ENCODE assay signal across 22 cellular contexts in the genomic region with DNA sequence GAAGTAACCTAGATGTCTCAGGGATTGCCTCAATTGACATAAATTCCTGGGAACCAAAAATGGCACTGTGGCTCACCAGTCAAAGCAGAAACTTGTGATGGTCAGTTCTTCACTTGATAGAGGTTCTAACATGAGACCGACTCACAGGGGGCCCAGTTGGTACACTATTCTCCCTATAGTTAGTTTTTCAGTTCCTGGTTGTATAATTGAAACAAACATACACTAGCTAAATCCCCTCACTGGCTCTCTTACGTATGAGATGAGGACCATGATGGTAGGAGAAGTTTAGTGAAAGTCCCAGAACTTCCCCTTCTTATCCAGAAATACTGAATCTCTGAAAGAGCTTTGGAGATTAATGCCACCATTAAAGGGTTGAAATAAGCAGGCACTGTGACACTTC. TPM values are rescaled to one million over a fixed set of nuclear protein-coding genes. Genes with fewer than 3 reads are reported as not detected.
DNase-seq lines count a peak whose midpoint lies in the region; ATAC-seq and TF ChIP-seq lines count a peak whose summit lies in the region.
"Had no signal": no experiment of that assay in that cellular context is flagged by ENCODE, and none has a peak within 500 bp of the region (broad histone marks: within the 10 kb centered on the region; RNA-seq: fewer than 3 reads in every experiment).

No MANE protein-coding gene starts in this region.

- TF ChIP-seq CTCF in activated CD8-positive, alpha-beta T cell treated with anti-CD3 and anti-CD28 coated beads for 36 hours (IDR thresholded peaks at IDR 0.05) = no peak
- TF ChIP-seq CTCF in WERI-Rb-1 (IDR thresholded peaks at IDR 0.05; ENCODE audit: low read depth, low read length) = no peak

- CTCF ChIA-PET in activated CD8-positive, alpha-beta T cell treated with anti-CD3 and anti-CD28 coated beads, Interleukin-2, amount 10 ng/mL, durations not matched to agents 7 days and 5 days (lab: Charles Lee) = interaction anchor here (1.0 kb wide), 1 partner anchor 10 kb away, joined by 4 read pairs; no protein-coding TSS in a partner anchor
- CTCF ChIA-PET in activated CD8-positive, alpha-beta T cell treated with anti-CD3 and anti-CD28 coated beads for 36 hours (lab: Charles Lee) = interaction anchor here (0.9 to 1.3 kb wide), 3 partner anchors 11 to 13 kb away, joined by 3 to 4 read pairs (median 4); no protein-coding TSS in a partner anchor
- CTCF ChIA-PET in naive thymus-derived CD4-positive, alpha-beta T cell (lab: Charles Lee) = no interaction called here

- peaks cover 25 to 34% of the 10 kb centered on the region in 2 donors for H3K4me1 ChIP-seq in naive thymus-derived CD4-positive, alpha-beta T cell (ENCODE audit: control insufficient read depth in 2 of 2, insufficient read depth in 2 of 2, low read length in 2 of 2)
- H3K4me1 ChIP-seq: Caco-2 had no signal

- H3K27ac ChIP-seq in angular gyrus (ENCODE audit: low read depth, low read length) = peak overlapping the region; percentile 32
- no peak overlapping the region for H3K27ac ChIP-seq in naive thymus-derived CD4-positive, alpha-beta T cell (ENCODE audit: low read depth, low read length)
- H3K27ac ChIP-seq in WERI-Rb-1 = no peak overlapping the region
- H3K27ac ChIP-seq: 22Rv1 had no signal

- no peaks in the 10 kb centered on the region for H3K36me3 ChIP-seq in naive thymus-derived CD4-positive, alpha-beta T cell (ENCODE audit: control insufficient read depth in 2 of 3, insufficient read depth in 3 of 3, low read length in 3 of 3)
- no peaks in the 10 kb centered on the region for H3K36me3 ChIP-seq in WERI-Rb-1

- no peak overlapping the region for H3K4me3 ChIP-seq in naive thymus-derived CD4-positive, alpha-beta T cell (ENCODE audit: low read length)
- H3K4me3 ChIP-seq in WERI-Rb-1 (ENCODE audit: low read depth, low read length) = no peak overlapping the region

- H3K4me3 Mint-ChIP-seq in activated CD8-positive, alpha-beta T cell treated with anti-CD3 and anti-CD28 coated beads, Interleukin-2, amount 10 ng/mL, durations not matched to agents 7 days and 5 days = no peak overlapping the region
- no peak overlapping the region for H3K4me3 Mint-ChIP-seq in activated CD8-positive, alpha-beta T cell treated with anti-CD3 and anti-CD28 coated beads for 36 hours
- peak overlapping the region in 3 of 10 donors; percentile 9 to 26 (median 16) for H3K4me3 Mint-ChIP-seq in naive thymus-derived CD4-positive, alpha-beta T cell
- H3K4me3 Mint-ChIP-seq: CD14-positive monocyte had no signal

- no peak for ATAC-seq in activated CD8-positive, alpha-beta T cell treated with anti-CD3 and anti-CD28 coated beads, Interleukin-2, amount 10 ng/mL, durations not matched to agents 7 days and 5 days
- ATAC-seq in activated CD8-positive, alpha-beta T cell treated with anti-CD3 and anti-CD28 coated beads for 36 hours = no peak
- no peak for ATAC-seq in naive thymus-derived CD4-positive, alpha-beta T cell
- ATAC-seq in HG03460 (IDR thresholded peaks at IDR 0.05; ENCODE audit: unreplicated experiment) = no peak
- ATAC-seq: SK-N-SH treated with all-trans-retinoic acid at 6 μM for 48 hours had no signal

- no peaks in the 10 kb centered on the region for H3K9me3 Mint-ChIP-seq in activated CD8-positive, alpha-beta T cell treated with anti-CD3 and anti-CD28 coated beads, Interleukin-2, amount 10 ng/mL, durations not matched to agents 7 days and 5 days (ENCODE audit: insufficient read depth)
- H3K9me3 Mint-ChIP-seq in activated CD8-positive, alpha-beta T cell treated with anti-CD3 and anti-CD28 coated beads for 36 hours = peaks cover 3% of the 10 kb centered on the region
- peaks cover 0 to 29% (median 7%) of the 10 kb centered on the region in 11 donors for H3K9me3 Mint-ChIP-seq in naive thymus-derived CD4-positive, alpha-beta T cell

- peak overlapping the region; percentile 35 for H3K27ac Mint-ChIP-seq in activated CD8-positive, alpha-beta T cell treated with anti-CD3 and anti-CD28 coated beads, Interleukin-2, amount 10 ng/mL, durations not matched to agents 7 days and 5 days
- H3K27ac Mint-ChIP-seq in activated CD8-positive, alpha-beta T cell treated with anti-CD3 and anti-CD28 coated beads for 36 hours = no peak overlapping the region
- peak overlapping the region in 5 of 9 donors; percentile 62 to 90 (median 82) for H3K27ac Mint-ChIP-seq in naive thymus-derived CD4-positive, alpha-beta T cell

- H3K9me3 ChIP-seq in naive thymus-derived CD4-positive, alpha-beta T cell (ENCODE audit: control insufficient read depth in 2 of 3, low read length in 3 of 3) = peaks cover 0 to 4% (median 3%) of the 10 kb centered on the region in 3 experiments
- peaks cover 6% of the 10 kb centered on the region for H3K9me3 ChIP-seq in WERI-Rb-1 (ENCODE audit: severe bottlenecking)
- H3K9me3 ChIP-seq: Caco-2 had no signal

- DNase-seq in activated CD8-positive, alpha-beta T cell treated with anti-CD3 and anti-CD28 coated beads, Interleukin-2, amount 10 ng/mL, durations not matched to agents 7 days and 5 days = no peak
- no peak for DNase-seq in activated CD8-positive, alpha-beta T cell treated with anti-CD3 and anti-CD28 coated beads for 36 hours
- no peak for DNase-seq in naive thymus-derived CD4-positive, alpha-beta T cell
- DNase-seq in NCI-H2227 (lab: John Stamatoyannopoulos, UW; ENCODE audit: unreplicated experiment) = no peak
- no peak for DNase-seq in WERI-Rb-1
- no peak for DNase-seq in activated CD4-positive, alpha-beta T cell treated with anti-CD3 and anti-CD28 coated beads for 1 hour
- DNase-seq: Caco-2, GDM1, KG1, NCI-H1694 treated with DMSO at 0.1 percent for 48 hours, NCI-H2227 treated with DMSO at 0.1 percent for 48 hours, NCI-H510A treated with DMSO at 0.1 percent for 48 hours, NCI-H774, RPMI8226, SHP77 treated with DMSO at 0.1 percent for 48 hours had no signal

- POLR2A ChIA-PET in activated CD8-positive, alpha-beta T cell treated with anti-CD3 and anti-CD28 coated beads, Interleukin-2, amount 10 ng/mL, durations not matched to agents 7 days and 5 days (lab: Charles Lee) = interaction anchor here (0.7 kb wide), 1 partner anchor 28 kb away, joined by 3 read pairs; a partner anchor contains a TSS
- POLR2A ChIA-PET in activated CD8-positive, alpha-beta T cell treated with anti-CD3 and anti-CD28 coated beads for 36 hours (lab: Charles Lee) = no interaction called here
- POLR2A ChIA-PET in naive thymus-derived CD4-positive, alpha-beta T cell (lab: Charles Lee) = interaction anchor here (0.7 to 3.3 kb wide), 3 partner anchors 14 to 278 kb away, joined by 3 to 19 read pairs (median 10); a partner anchor contains a TSS

- no peaks in the 10 kb centered on the region for H3K27me3 Mint-ChIP-seq in activated CD8-positive, alpha-beta T cell treated with anti-CD3 and anti-CD28 coated beads, Interleukin-2, amount 10 ng/mL, durations not matched to agents 7 days and 5 days (ENCODE audit: low read depth)
- no peaks in the 10 kb centered on the region for H3K27me3 Mint-ChIP-seq in activated CD8-positive, alpha-beta T cell treated with anti-CD3 and anti-CD28 coated beads for 36 hours
- H3K27me3 Mint-ChIP-seq in naive thymus-derived CD4-positive, alpha-beta T cell = peaks cover 0 to 1% (median 0%) of the 10 kb centered on the region in 5 donors

- H3K4me1 Mint-ChIP-seq in activated CD8-positive, alpha-beta T cell treated with anti-CD3 and anti-CD28 coated beads, Interleukin-2, amount 10 ng/mL, durations not matched to agents 7 days and 5 days (ENCODE audit: low read depth) = peaks cover 45% of the 10 kb centered on the region
- H3K4me1 Mint-ChIP-seq in activated CD8-positive, alpha-beta T cell treated with anti-CD3 and anti-CD28 coated beads for 36 hours (ENCODE audit: low read depth) = peaks cover 38% of the 10 kb centered on the region
- peaks cover 28 to 66% (median 56%) of the 10 kb centered on the region in 7 donors for H3K4me1 Mint-ChIP-seq in naive thymus-derived CD4-positive, alpha-beta T cell

- intact Hi-C loops in activated CD8-positive, alpha-beta T cell treated with anti-CD3 and anti-CD28 coated beads for 36 hours (cut with micrococcal nuclease) = no loop called here
- intact Hi-C loops in naive thymus-derived CD4-positive, alpha-beta T cell (cut with micrococcal nuclease) = loop anchor here in 1 of 2 donors (2.0 to 5.0 kb wide), 3 partner anchors 15 to 40 kb away; no protein-coding TSS in a partner anchor

- H3K27me3 ChIP-seq in naive thymus-derived CD4-positive, alpha-beta T cell (ENCODE audit: control insufficient read depth in 2 of 2, insufficient read depth in 2 of 2, low read length in 2 of 2) = no peaks in the 10 kb centered on the region
- H3K27me3 ChIP-seq in WERI-Rb-1 (ENCODE audit: insufficient read depth, low read depth, severe bottlenecking) = no peaks in the 10 kb centered on the region

- H3K36me3 Mint-ChIP-seq in activated CD8-positive, alpha-beta T cell treated with anti-CD3 and anti-CD28 coated beads, Interleukin-2, amount 10 ng/mL, durations not matched to agents 7 days and 5 days (ENCODE audit: low read depth) = no peaks in the 10 kb centered on the region
- no peaks in the 10 kb centered on the region for H3K36me3 Mint-ChIP-seq in activated CD8-positive, alpha-beta T cell treated with anti-CD3 and anti-CD28 coated beads for 36 hours (ENCODE audit: low read depth)
- peaks cover 0 to 13% (median 0%) of the 10 kb centered on the region in 5 donors for H3K36me3 Mint-ChIP-seq in naive thymus-derived CD4-positive, alpha-beta T cell
- H3K36me3 Mint-ChIP-seq: CD14-positive monocyte had no signal

RNA-seq across cellular contexts. Expression of a gene that starts 2.7 kb away (rescaled TPM):
- total RNA-seq in activated CD8-positive, alpha-beta T cell treated with anti-CD3 and anti-CD28 coated beads, Interleukin-2, amount 10 ng/mL, durations not matched to agents 7 days and 5 days = 1 to 10 TPM; 8.5 to 9.5 TPM
- total RNA-seq in activated CD8-positive, alpha-beta T cell treated with anti-CD3 and anti-CD28 coated beads for 36 hours = 1 to 10 TPM; 2.7 to 3.0 TPM
- 1 to 10 TPM in 1 of 5 experiments, under 1 TPM in 4; 0.27 to 2.3 (median 0.95) TPM for total RNA-seq in naive thymus-derived CD4-positive, alpha-beta T cell
- 1 to 10 TPM; 1.1 to 7.0 TPM for polyA plus RNA-seq in naive thymus-derived CD4-positive, alpha-beta T cell
- total RNA-seq: Caco-2, HT-29 had no signal
- polyA plus RNA-seq: AG04450 had no signal

RNA-seq across cellular contexts. Expression of a gene that starts 27.9 kb away (rescaled TPM):
- 100 to 1,000 TPM; 110 to 117 TPM for total RNA-seq in activated CD8-positive, alpha-beta T cell treated with anti-CD3 and anti-CD28 coated beads, Interleukin-2, amount 10 ng/mL, durations not matched to agents 7 days and 5 days
- total RNA-seq in activated CD8-positive, alpha-beta T cell treated with anti-CD3 and anti-CD28 coated beads for 36 hours = 10 to 100 TPM; 54.4 to 58.2 TPM
- 100 to 1,000 TPM; 125 to 268 (median 177) TPM for total RNA-seq in naive thymus-derived CD4-positive, alpha-beta T cell
- polyA plus RNA-seq in naive thymus-derived CD4-positive, alpha-beta T cell = 100 to 1,000 TPM; 326 to 377 TPM
